ENCODE assay signal across 8 cellular contexts in the genomic region with DNA sequence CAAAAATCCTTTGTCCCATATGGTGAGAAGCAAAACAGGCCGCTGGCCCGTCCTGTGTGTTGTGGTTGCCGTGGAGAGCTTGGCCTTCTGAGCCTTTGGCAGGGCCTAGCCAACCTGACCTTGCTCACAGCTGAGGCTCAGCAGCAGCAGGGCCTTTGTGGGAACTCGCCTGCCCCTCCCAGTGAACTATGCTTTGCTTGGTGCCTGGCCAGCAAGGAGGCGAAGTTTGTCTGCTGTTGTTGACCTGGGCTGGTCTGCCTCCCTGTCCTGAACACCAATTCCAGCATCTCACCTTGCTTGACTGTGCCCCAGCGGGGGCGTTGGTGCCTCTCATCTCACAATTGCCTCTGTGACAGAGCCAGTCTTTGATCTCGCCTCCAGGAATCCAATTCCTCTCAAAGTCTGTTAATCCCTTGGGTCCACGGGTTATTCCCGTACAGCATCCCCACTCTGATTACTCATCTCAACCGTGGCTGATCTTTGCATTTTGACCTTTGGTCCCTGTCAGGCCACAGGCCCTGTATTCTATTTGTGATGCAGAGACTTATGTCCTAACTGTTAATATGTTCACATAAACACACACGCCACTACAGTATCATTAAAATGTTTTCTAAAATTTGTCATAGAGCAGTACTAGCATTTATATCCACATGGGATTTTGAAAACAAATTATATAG. TPM values are rescaled to one million over a fixed set of nuclear protein-coding genes. Genes with fewer than 3 reads are reported as not detected.
A peak's percentile ranks its signal among the peaks of the same experiment; 100 is the strongest.
DNase-seq lines count a peak whose midpoint lies in the region; ATAC-seq and TF ChIP-seq lines count a peak whose summit lies in the region.

No MANE protein-coding gene starts in this region.

- DNase-seq in adrenal gland (peak; percentile 81 to 95 (median 94)), right cardiac atrium (peak; percentile 77 to 90 (median 87)), sciatic nerve (ENCODE audit: low spot score) (peak; percentile 86), SK-N-DZ (ENCODE audit: low spot score) (no peak), epidermal melanocyte (ENCODE audit: insufficient read length, low spot score) (no peak), EL (no peak)

- no peaks in the 10 kb centered on the region for H3K36me3 ChIP-seq in adrenal gland (replicated peaks in 1 of 2)

- intact Hi-C loops in adrenal gland (cut with DNase I): no loop called here
- intact Hi-C loops in right cardiac atrium (cut with DNase I): no loop called here
- intact Hi-C loops in sciatic nerve (cut with DNase I): no loop called here

- no peaks in the 10 kb centered on the region for H3K27me3 ChIP-seq in adrenal gland
- H3K27me3 ChIP-seq in right cardiac atrium (ENCODE audit: control insufficient read depth, insufficient read depth): no peaks in the 10 kb centered on the region

- H3K4me3 ChIP-seq in adrenal gland (no peak overlapping the region), right cardiac atrium (ENCODE audit: low read length) (no peak overlapping the region)

- ATAC-seq in GM19023 (IDR thresholded peaks at IDR 0.05; ENCODE audit: unreplicated experiment) (peak; percentile 59), right cardiac atrium (peak; percentile 95 to 98), sciatic nerve (peak; percentile 95), GM21737 (IDR thresholded peaks at IDR 0.05; ENCODE audit: unreplicated experiment) (no peak)

- no peak for TF ChIP-seq CTCF in adrenal gland (IDR thresholded peaks at IDR 0.05)

- H3K4me1 ChIP-seq in adrenal gland (replicated peaks in 1 of 2) (peaks cover 4 to 23% of the 10 kb centered on the region in 2 donors), right cardiac atrium (ENCODE audit: control insufficient read depth, insufficient read depth, low read length) (peaks cover 6% of the 10 kb centered on the region)

- no peak for TF ChIP-seq POLR2A in adrenal gland (IDR thresholded peaks at IDR 0.05)

- H3K9me3 ChIP-seq in adrenal gland (replicated peaks in 1 of 3): no peaks in the 10 kb centered on the region
- H3K9me3 ChIP-seq in right cardiac atrium (ENCODE audit: control insufficient read depth, low read length): no peaks in the 10 kb centered on the region

- H3K27ac ChIP-seq in adrenal gland: peak overlapping the region; percentile 60 to 91 (median 73)
- H3K27ac ChIP-seq in right cardiac atrium (ENCODE audit: low read length): no peak overlapping the region

- WGBS in adrenal gland, 4 donors: 34 to 43% (median 37%) methylated on average over 10 to 12 of the region's 12 CpGs
- WGBS in right cardiac atrium: 48% methylated on average over 12 of the region's 12 CpGs

RNA-seq across cellular contexts. Expression of a gene that starts 22.6 kb away (rescaled TPM):
- 100 to 1,000 TPM in 5 of 8 donors, 10 to 100 TPM in 3; 65.7 to 210 (median 119) TPM for total RNA-seq in adrenal gland
- 10 to 100 TPM in 1 of 3 donors, 1 to 10 TPM in 2; 8.5 to 66.6 (median 8.7) TPM for polyA plus RNA-seq in adrenal gland
- 10 to 100 TPM; 19.7 to 24.0 (median 22.9) TPM for total RNA-seq in right cardiac atrium
- 13.9 TPM for polyA plus RNA-seq in right cardiac atrium
- 46.9 TPM for total RNA-seq in sciatic nerve
- polyA plus RNA-seq in SK-N-DZ (2014; cell fraction: cytosol; rRNA removed): 0.38 and 0.59 TPM in 2 replicates
- polyA plus RNA-seq in SK-N-DZ (2014; cell fraction: nucleus; rRNA removed): 0.05 and 0.59 TPM in 2 replicates

RNA-seq across cellular contexts. Expression of a gene that starts 26.5 kb away (rescaled TPM):
- total RNA-seq in adrenal gland (10 to 100 TPM in 4 of 8 donors, 1 to 10 TPM in 4; 1.9 to 16.3 (median 10.1) TPM), right cardiac atrium (1 to 10 TPM; 2.2 to 3.8 (median 3.6) TPM), sciatic nerve (261 TPM)
- polyA plus RNA-seq in adrenal gland (10 to 100 TPM in 2 of 3 donors, 1 to 10 TPM in 1; 5.2 to 21.0 (median 12.1) TPM), right cardiac atrium (2.2 TPM)
- not detected in 2 replicates for polyA plus RNA-seq in SK-N-DZ (2014; cell fraction: cytosol; rRNA removed)
- polyA plus RNA-seq in SK-N-DZ (2014; cell fraction: nucleus; rRNA removed): not detected in 2 replicates

Comparison
In these comparisons a context has a peak if more than half of its experiments do, and no peak if none do; other contexts are left out.
1. DNase-seq: peak in adrenal gland (7 of 7), right cardiac atrium (3 of 3) and sciatic nerve (single experiment); none in SK-N-DZ (single experiment), epidermal melanocyte (single experiment) and EL (single experiment).
2. RNA of a gene that starts 26.5 kb away (total RNA-seq): 261 TPM in sciatic nerve (single experiment); 1.9 to 16.3 TPM in adrenal gland and 2.2 to 3.8 TPM in right cardiac atrium; every median in the first group is over 10 times any median in the second.